In genomic region chr22:22214819-22215329, GRCh38 we compare ENCODE assay signal across 19 cellular contexts. TPM values are rescaled to one million over a fixed set of nuclear protein-coding genes. Genes with fewer than 3 reads are reported as not detected.
"Had no signal": no experiment of that assay in that cellular context is flagged by ENCODE, and none has a peak within 500 bp of the region (broad histone marks: within the 10 kb centered on the region; RNA-seq: fewer than 3 reads in every experiment).

No MANE protein-coding gene starts in this region.

- H3K9me3 Mint-ChIP-seq: activated CD4-positive, alpha-beta memory T cell treated with anti-CD3 and anti-CD28 coated beads, Interleukin-2, amount 10 ng/mL, durations not matched to agents 7 days and 5 days; activated naive CD4-positive, alpha-beta T cell treated with anti-CD3 and anti-CD28 coated beads, Interleukin-2, amount 50 U/mL, for 72 hours; activated T-cell treated with anti-CD3 and anti-CD28 coated beads, Interleukin-2, amount 50 U/mL, for 4 hours; natural killer cell had no signal

- H3K9me3 ChIP-seq: left lung, transverse colon had no signal

- H3K27ac Mint-ChIP-seq: activated CD4-positive, alpha-beta memory T cell treated with anti-CD3 and anti-CD28 coated beads, Interleukin-2, amount 10 ng/mL, durations not matched to agents 7 days and 5 days; activated CD4-positive, alpha-beta T cell treated with anti-CD3 and anti-CD28 coated beads for 36 hours; activated naive CD4-positive, alpha-beta T cell treated with anti-CD3 and anti-CD28 coated beads, Interleukin-2, amount 50 U/mL, for 72 hours; natural killer cell; T-helper 17 cell had no signal

- H3K36me3 ChIP-seq: left lung, transverse colon, WERI-Rb-1 had no signal

- ATAC-seq: activated T-cell treated with anti-CD3 and anti-CD28 coated beads, Interleukin-2, amount 50 U/mL, for 4 hours; left lung; natural killer cell; T-helper 17 cell had no signal

- H3K4me3 ChIP-seq: left lung, transverse colon had no signal

- H3K36me3 Mint-ChIP-seq: activated naive CD4-positive, alpha-beta T cell treated with anti-CD3 and anti-CD28 coated beads, Interleukin-2, amount 50 U/mL, for 72 hours; natural killer cell had no signal

- H3K4me1 ChIP-seq: left lung, transverse colon had no signal

- H3K27ac ChIP-seq: left lung, transverse colon, WERI-Rb-1 had no signal

- H3K27me3 Mint-ChIP-seq: activated CD4-positive, alpha-beta memory T cell treated with anti-CD3 and anti-CD28 coated beads, Interleukin-2, amount 10 ng/mL, durations not matched to agents 7 days and 5 days; activated CD4-positive, alpha-beta T cell treated with anti-CD3 and anti-CD28 coated beads for 36 hours; T-helper 17 cell had no signal

- DNase-seq: activated CD4-positive, alpha-beta memory T cell treated with anti-CD3 and anti-CD28 coated beads, Interleukin-2, amount 10 ng/mL, durations not matched to agents 7 days and 5 days; activated CD4-positive, alpha-beta T cell treated with anti-CD3 and anti-CD28 coated beads for 36 hours; activated effector memory CD4-positive, alpha-beta T cell treated with Interleukin-2 at 50 U/mL for 16 hours; activated T-cell treated with anti-CD3 and anti-CD28 coated beads, Interleukin-2, amount 50 U/mL, for 4 hours; amniotic stem cell; left lung; mesenchymal stem cell; natural killer cell; stimulated activated CD4-positive, alpha-beta T cell treated with anti-CD3 and anti-CD28 coated beads, Interleukin-2, amount 100 ng/mL, for 48 hours; stimulated activated naive CD4-positive, alpha-beta T cell; T-helper 17 cell; transverse colon; WERI-Rb-1 had no signal

- H3K4me3 Mint-ChIP-seq: activated CD4-positive, alpha-beta memory T cell treated with anti-CD3 and anti-CD28 coated beads, Interleukin-2, amount 10 ng/mL, durations not matched to agents 7 days and 5 days; activated CD4-positive, alpha-beta T cell treated with anti-CD3 and anti-CD28 coated beads for 36 hours; activated T-cell treated with anti-CD3 and anti-CD28 coated beads, Interleukin-2, amount 50 U/mL, for 4 hours; natural killer cell; T-helper 17 cell had no signal

- H3K4me1 Mint-ChIP-seq: natural killer cell had no signal

RNA-seq across cellular contexts. Expression of gene VPREB1, which starts 29.7 kb away (rescaled TPM):
- total RNA-seq: activated CD4-positive, alpha-beta memory T cell treated with anti-CD3 and anti-CD28 coated beads, Interleukin-2, amount 10 ng/mL, durations not matched to agents 7 days and 5 days; activated CD4-positive, alpha-beta T cell treated with anti-CD3 and anti-CD28 coated beads for 36 hours; activated naive CD4-positive, alpha-beta T cell treated with anti-CD3 and anti-CD28 coated beads, Interleukin-2, amount 50 U/mL, for 72 hours; activated T-cell treated with anti-CD3 and anti-CD28 coated beads, Interleukin-2, amount 50 U/mL, for 4 hours; cardiac septum; left lung; mucosa of gallbladder; natural killer cell; posterior vena cava; subcutaneous adipose tissue; T-helper 17 cell; transverse colon had no signal
- polyA plus RNA-seq: esophagus had no signal
